ENCODE assay signal across 8 cellular contexts in the genomic region with DNA sequence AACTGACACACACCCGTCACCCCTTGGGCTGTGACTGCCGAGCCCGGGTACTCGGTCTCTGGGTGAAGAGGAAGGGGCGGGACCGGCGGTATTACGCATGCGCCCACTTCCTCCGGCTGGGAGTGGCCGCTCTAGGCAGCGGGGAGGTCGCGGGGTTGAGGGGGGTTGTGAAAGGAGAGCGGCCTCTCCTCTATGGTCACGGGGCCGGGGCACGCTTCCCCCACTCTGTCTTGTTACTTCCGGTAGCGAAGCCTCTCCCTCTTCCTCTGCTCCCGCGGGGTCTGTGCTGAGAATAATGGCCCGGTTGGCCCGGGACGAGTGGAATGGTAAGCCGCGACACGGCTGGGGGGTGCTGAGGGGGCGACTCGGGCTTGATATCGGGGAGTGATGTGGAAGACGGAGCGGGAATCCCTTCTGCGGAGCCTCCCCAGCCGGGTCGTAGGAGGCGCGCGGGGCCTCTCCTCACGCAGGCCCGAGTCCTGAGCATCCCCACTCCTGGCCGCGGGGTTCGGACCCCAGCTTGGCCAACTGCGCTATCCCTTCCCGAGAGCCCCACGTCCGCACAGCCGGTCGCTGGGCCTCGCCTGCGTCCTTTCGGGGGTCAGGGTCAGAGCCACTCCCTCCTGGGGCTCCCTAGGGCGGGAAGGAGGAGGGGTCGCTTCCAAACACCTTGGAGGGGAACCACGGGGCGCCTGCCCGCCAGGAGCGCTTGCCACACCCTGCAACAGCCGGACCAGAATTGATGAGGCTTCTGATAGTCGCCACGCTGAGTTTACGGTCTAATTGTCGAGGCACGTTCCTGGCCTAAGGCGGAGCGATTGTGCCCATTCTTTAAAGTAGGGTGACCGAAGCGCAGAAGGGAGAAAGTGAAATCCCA. TPM values are rescaled to one million over a fixed set of nuclear protein-coding genes. Genes with fewer than 3 reads are reported as not detected.
DNase-seq lines count a peak whose midpoint lies in the region; ATAC-seq and TF ChIP-seq lines count a peak whose summit lies in the region.

A gene with protein sequence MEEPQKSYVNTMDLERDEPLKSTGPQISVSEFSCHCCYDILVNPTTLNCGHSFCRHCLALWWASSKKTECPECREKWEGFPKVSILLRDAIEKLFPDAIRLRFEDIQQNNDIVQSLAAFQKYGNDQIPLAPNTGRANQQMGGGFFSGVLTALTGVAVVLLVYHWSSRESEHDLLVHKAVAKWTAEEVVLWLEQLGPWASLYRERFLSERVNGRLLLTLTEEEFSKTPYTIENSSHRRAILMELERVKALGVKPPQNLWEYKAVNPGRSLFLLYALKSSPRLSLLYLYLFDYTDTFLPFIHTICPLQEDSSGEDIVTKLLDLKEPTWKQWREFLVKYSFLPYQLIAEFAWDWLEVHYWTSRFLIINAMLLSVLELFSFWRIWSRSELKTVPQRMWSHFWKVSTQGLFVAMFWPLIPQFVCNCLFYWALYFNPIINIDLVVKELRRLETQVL (plus strand): TSS at position 259 of the 877 bp plus-strand sequence. CDS start 11,396 bp downstream, outside the sequence.

- H3K4me1 ChIP-seq in right lobe of liver = peaks cover 0 to 20% (median 0%) of the 10 kb centered on the region in 4 donors

- H3K27ac ChIP-seq in dorsolateral prefrontal cortex = peak within 1 kb of the TSS; percentile 10 to 96 (median 89)
- H3K27ac ChIP-seq in right lobe of liver = peak within 1 kb of the TSS; percentile 79 to 93 (median 92)

- H3K9me3 Mint-ChIP-seq in activated CD4-positive, alpha-beta memory T cell treated with anti-CD3 and anti-CD28 coated beads for 36 hours = no peaks in the 10 kb centered on the region

- DNase-seq in CD1c-positive myeloid dendritic cell (ENCODE audit: extremely low spot score) (peak; percentile 99), NCI-H82 treated with DMSO at 0.1 percent for 48 hours (lab: John Stamatoyannopoulos, UW; ENCODE audit: unreplicated experiment) (peak; percentile 87), dorsolateral prefrontal cortex (peak; percentile 98 to 100 (median 99)), right lobe of liver (peak; percentile 99)
- DNase-seq in activated CD4-positive, alpha-beta memory T cell treated with anti-CD3 and anti-CD28 coated beads for 36 hours = peak; percentile 99
- DNase-seq in stimulated activated CD4-positive, alpha-beta T cell treated with anti-CD3 and anti-CD28 coated beads, Interleukin-4, amount 100 ng/mL, for 4 hours = peak; percentile 99

- H3K9me3 ChIP-seq in right lobe of liver = no peaks in the 10 kb centered on the region

- CTCF ChIA-PET in activated CD4-positive, alpha-beta memory T cell treated with anti-CD3 and anti-CD28 coated beads for 36 hours (lab: Charles Lee) = no interaction called here

- no peaks in the 10 kb centered on the region for H3K27me3 ChIP-seq in dorsolateral prefrontal cortex
- H3K27me3 ChIP-seq in right lobe of liver = no peaks in the 10 kb centered on the region

- TF ChIP-seq POLR2A in right lobe of liver (IDR thresholded peaks at IDR 0.05) = peak; percentile 59

- H3K4me3 ChIP-seq in dorsolateral prefrontal cortex (peak within 1 kb of the TSS; percentile 76 to 100 (median 96)), right lobe of liver (peak within 1 kb of the TSS; percentile 86 to 96 (median 95))

- POLR2A ChIA-PET in activated CD4-positive, alpha-beta memory T cell treated with anti-CD3 and anti-CD28 coated beads for 36 hours (lab: Charles Lee) = no interaction called here

- peak within 1 kb of the TSS; percentile 96 for H3K27ac Mint-ChIP-seq in activated CD4-positive, alpha-beta memory T cell treated with anti-CD3 and anti-CD28 coated beads for 36 hours

- peaks cover 57% of the 10 kb centered on the region for H3K4me1 Mint-ChIP-seq in activated CD4-positive, alpha-beta memory T cell treated with anti-CD3 and anti-CD28 coated beads for 36 hours (ENCODE audit: low read depth)

- ATAC-seq in GM19438 (IDR thresholded peaks at IDR 0.05; ENCODE audit: low read depth, unreplicated experiment) = peak; percentile 70
- ATAC-seq in HG03575 (IDR thresholded peaks at IDR 0.05; ENCODE audit: extremely low read depth, insufficient number of reproducible peaks, low FRiP score, unreplicated experiment) = peak; percentile 66
- ATAC-seq in right lobe of liver = peak; percentile 86 to 92 (median 88)

- intact Hi-C loops in activated CD4-positive, alpha-beta memory T cell treated with anti-CD3 and anti-CD28 coated beads for 36 hours (cut with micrococcal nuclease) = loop anchor here (1.0 to 5.0 kb wide), 3 partner anchors 346 to 1009 kb away; a partner anchor contains a TSS
- intact Hi-C loops in dorsolateral prefrontal cortex (cut with DNase I) (loop anchor here in 1 of 2 donors (5.0 to 10.0 kb wide), 2 partner anchors 346 to 1012 kb away; a partner anchor contains a TSS), right lobe of liver (cut with DNase I) (no loop called here)

- under 1% methylated on average over 28 of the region's 69 CpGs for WGBS in right lobe of liver (ENCODE audit: insufficient coverage, low coverage, low lambda C conversion rate, missing lambda C conversion rate)

- peak in 28 of 56 donors; percentile 7 to 56 (median 26) for TF ChIP-seq CTCF in dorsolateral prefrontal cortex (IDR thresholded peaks at IDR 0.05 in 54 of 56, conservative IDR thresholded peaks at IDR 0.05 in 2 of 56; ENCODE audit: low read depth in 1 of 56, partially characterized antibody in 56 of 56)
- no peak for TF ChIP-seq CTCF in right lobe of liver (IDR thresholded peaks at IDR 0.05)

- peaks cover 15% of the 10 kb centered on the region for H3K36me3 Mint-ChIP-seq in activated CD4-positive, alpha-beta memory T cell treated with anti-CD3 and anti-CD28 coated beads for 36 hours

- peak within 1 kb of the TSS; percentile 100 for H3K4me3 Mint-ChIP-seq in activated CD4-positive, alpha-beta memory T cell treated with anti-CD3 and anti-CD28 coated beads for 36 hours

- H3K36me3 ChIP-seq in right lobe of liver = peaks cover 0 to 5% (median under 1%) of the 10 kb centered on the region in 4 donors

- H3K27me3 Mint-ChIP-seq in activated CD4-positive, alpha-beta memory T cell treated with anti-CD3 and anti-CD28 coated beads for 36 hours = no peaks in the 10 kb centered on the region

RNA-seq across cellular contexts. Expression of the gene that starts here (rescaled TPM):
- 10 to 100 TPM; 46.5 to 51.4 TPM for total RNA-seq in activated CD4-positive, alpha-beta memory T cell treated with anti-CD3 and anti-CD28 coated beads for 36 hours
- total RNA-seq in dorsolateral prefrontal cortex (10 to 100 TPM; 26.5 to 50.2 (median 36.3) TPM), right lobe of liver (10 to 100 TPM; 17.4 to 31.2 (median 22.9) TPM)

Comparison
In these comparisons a context has a peak if more than half of its experiments do, and no peak if none do; other contexts are left out.
1. Peak in every context shown above with its lines: DNase-seq, ATAC-seq, H3K4me3 ChIP-seq and H3K27ac ChIP-seq.